Comparison of ENCODE assay signal across 9 cellular contexts in the genomic region with DNA sequence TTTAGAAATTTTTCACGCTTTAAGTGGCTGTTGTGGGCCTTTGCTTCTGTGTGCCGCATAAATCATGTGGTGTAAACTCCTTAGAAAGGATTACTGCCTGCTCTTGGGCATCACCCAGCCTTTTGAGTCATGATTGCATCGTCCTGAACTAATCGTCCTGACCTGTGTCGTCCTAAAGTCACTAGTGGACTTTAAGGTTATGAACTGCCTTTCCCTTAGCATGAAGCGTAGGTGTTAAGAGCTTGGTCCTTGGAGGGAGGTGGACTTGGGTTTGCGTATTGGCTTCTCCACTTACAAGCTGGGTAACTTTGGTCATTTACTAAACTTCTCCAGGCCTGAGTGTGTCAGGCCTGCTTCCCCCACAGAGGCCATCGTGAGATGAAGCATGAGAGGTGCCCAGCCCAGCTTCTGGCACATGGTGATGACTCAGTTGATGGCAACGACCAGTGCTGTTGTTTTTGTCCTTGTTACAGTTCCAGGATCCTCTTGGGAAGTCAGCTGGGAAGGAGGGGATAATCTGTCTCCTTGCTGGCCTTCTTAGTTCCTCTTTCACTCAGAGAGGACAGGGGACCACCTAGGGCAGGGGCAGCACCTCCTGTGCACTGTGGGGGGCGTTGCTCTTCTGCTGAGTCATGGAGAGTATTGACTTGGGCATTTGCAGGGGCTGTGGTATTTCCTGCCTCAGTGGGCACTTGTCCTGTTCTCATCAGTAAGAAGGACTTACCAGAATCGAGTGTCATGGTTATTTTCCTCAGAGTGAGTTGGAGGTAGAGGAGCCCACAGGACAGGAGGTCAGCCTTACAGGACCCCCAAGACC. TPM values are rescaled to one million over a fixed set of nuclear protein-coding genes. Genes with fewer than 3 reads are reported as not detected.
DNase-seq lines count a peak whose midpoint lies in the region; ATAC-seq, FAIRE-seq and TF ChIP-seq lines count a peak whose summit lies in the region.
"Had no signal": no experiment of that assay in that cellular context is flagged by ENCODE, and none has a peak within 500 bp of the region (broad histone marks: within the 10 kb centered on the region; RNA-seq: fewer than 3 reads in every experiment).

No MANE protein-coding gene starts in this region.

- H3K4me3 ChIP-seq in NT2/D1 (ENCODE audit: insufficient read length, low read depth) (no peak overlapping the region), epithelial cell of proximal tubule (ENCODE audit: low read depth, low read length) (no peak overlapping the region)

- no peaks in the 10 kb centered on the region for H3K9me3 ChIP-seq in NT2/D1 (ENCODE audit: insufficient read depth, low read length)

- peaks cover 2% of the 10 kb centered on the region for H3K36me3 Mint-ChIP-seq in progenitor cell of endocrine pancreas (ENCODE audit: insufficient read depth)

- no peak overlapping the region for H3K4me3 Mint-ChIP-seq in progenitor cell of endocrine pancreas (ENCODE audit: low read depth)

- no peaks in the 10 kb centered on the region for H3K4me1 Mint-ChIP-seq in progenitor cell of endocrine pancreas (ENCODE audit: low read depth)

- H3K36me3 ChIP-seq in NT2/D1 (ENCODE audit: insufficient read depth, insufficient read length, low read length), result peaks cover 18% of the 10 kb centered on the region

- H3K27me3 Mint-ChIP-seq in progenitor cell of endocrine pancreas, result no peaks in the 10 kb centered on the region

- FAIRE-seq in D721Med (lab: Jason Lieb, UNC), result peak; percentile 87

- no peaks in the 10 kb centered on the region for H3K9me3 Mint-ChIP-seq in progenitor cell of endocrine pancreas (ENCODE audit: low read depth)

- no peak for ATAC-seq in GM21825 (IDR thresholded peaks at IDR 0.05; ENCODE audit: unreplicated experiment)
- ATAC-seq in GM18870 (IDR thresholded peaks at IDR 0.05; ENCODE audit: unreplicated experiment), result no peak

- H3K27me3 ChIP-seq in NT2/D1 (ENCODE audit: insufficient read depth, insufficient read length), result no peaks in the 10 kb centered on the region

- peak overlapping the region; percentile 38 for H3K27ac Mint-ChIP-seq in progenitor cell of endocrine pancreas

- H3K9ac ChIP-seq in NT2/D1 (ENCODE audit: insufficient read length, low read depth), result peak overlapping the region; percentile 62

- TF ChIP-seq CTCF in D721Med (IDR thresholded peaks at IDR 0.05; ENCODE audit: insufficient read depth, missing control alignments) (no peak), epithelial cell of proximal tubule (conservative IDR thresholded peaks at IDR 0.05; ENCODE audit: low read depth, low read length) (no peak), progenitor cell of endocrine pancreas (IDR thresholded peaks at IDR 0.05; ENCODE audit: unreplicated experiment) (no peak), GM10266 (IDR thresholded peaks at IDR 0.05; ENCODE audit: control insufficient read depth, insufficient read depth, low read depth, missing control alignments) (no peak)

- peaks cover 31% of the 10 kb centered on the region for H3K4me1 ChIP-seq in NT2/D1 (ENCODE audit: insufficient read depth, insufficient read length)

- DNase-seq in D721Med (ENCODE audit: insufficient read length, low spot score) (no peak), NT2/D1 (ENCODE audit: low read depth, low spot score) (no peak), epithelial cell of proximal tubule (ENCODE audit: low read depth) (peak; percentile 73), progenitor cell of endocrine pancreas (ENCODE audit: low spot score, unreplicated experiment) (no peak), HuH-7.5 (ENCODE audit: low spot score) (no peak), GM10266 (ENCODE audit: extremely low spot score) (no peak)
- DNase-seq: NCI-H345 had no signal

RNA-seq across cellular contexts. Expression of a gene that starts 54.2 kb away (rescaled TPM):
- total RNA-seq in epithelial cell of proximal tubule, result 48.8 and 77.7 TPM in 2 replicates
- total RNA-seq in progenitor cell of endocrine pancreas, result 29.0 and 33.4 TPM in 2 replicates
